Comparison of ENCODE assay signal across 8 cellular contexts in genomic region chr5:180470966-180471582, GRCh38. TPM values are rescaled to one million over a fixed set of nuclear protein-coding genes. Genes with fewer than 3 reads are reported as not detected.
DNase-seq lines count a peak whose midpoint lies in the region; ATAC-seq and TF ChIP-seq lines count a peak whose summit lies in the region.

No MANE protein-coding gene starts in this region.

- H3K27me3 Mint-ChIP-seq in T-cell: peaks cover 10 to 16% of the 10 kb centered on the region in 2 donors

- peak; percentile 75 to 79 (median 78) for ATAC-seq in T-cell (replicated peaks in 1 of 4)
- peak; percentile 41 to 51 for ATAC-seq in gastrocnemius medialis

- H3K79me2 ChIP-seq in hepatocyte: no peaks in the 10 kb centered on the region

- H3K36me3 ChIP-seq in hepatocyte (replicated peaks; ENCODE audit: insufficient read depth, low read depth): no peaks in the 10 kb centered on the region
- H3K36me3 ChIP-seq in gastrocnemius medialis: no peaks in the 10 kb centered on the region

- no peak overlapping the region for H3K27ac ChIP-seq in hepatocyte
- no peak overlapping the region for H3K27ac ChIP-seq in gastrocnemius medialis

- DNase-seq in NCI-H526 (lab: John Stamatoyannopoulos, UW) (peak; percentile 7 to 57), NCI-H526 treated with DMSO at 0.1 percent for 48 hours (lab: John Stamatoyannopoulos, UW) (no peak), T-cell (peak in 32 of 34 experiments; percentile 22 to 60 (median 46)), astrocyte of the cerebellum (ENCODE audit: low read depth) (peak; percentile 45), hepatocyte (ENCODE audit: low spot score) (peak; percentile 77), gastrocnemius medialis (peak; percentile 20 to 22), NCI-H2107 (lab: John Stamatoyannopoulos, UW) (no peak)
- DNase-seq in Jurkat, Clone E6-1 (ENCODE audit: low read depth, low spot score): peak; percentile 52

- no peaks in the 10 kb centered on the region for H3K36me3 Mint-ChIP-seq in T-cell

- peaks cover 5% of the 10 kb centered on the region for H3K27me3 ChIP-seq in hepatocyte
- no peaks in the 10 kb centered on the region for H3K27me3 ChIP-seq in gastrocnemius medialis

- H2AFZ ChIP-seq in hepatocyte: no peak overlapping the region

- H3K9me3 ChIP-seq in hepatocyte (ENCODE audit: low read depth) (no peaks in the 10 kb centered on the region), gastrocnemius medialis (no peaks in the 10 kb centered on the region)

- no peaks in the 10 kb centered on the region for H3K9me3 Mint-ChIP-seq in T-cell

- no peaks in the 10 kb centered on the region for H4K20me1 ChIP-seq in hepatocyte (ENCODE audit: insufficient read depth, poor library complexity, severe bottlenecking)

- no peak for TF ChIP-seq POLR2A in gastrocnemius medialis (IDR thresholded peaks at IDR 0.05)

- H3K4me1 Mint-ChIP-seq in T-cell: peaks cover 0 to 5% (median 0%) of the 10 kb centered on the region in 3 donors

- POLR2A ChIA-PET in T-cell (lab: Charles Lee): no interaction called here

- H3K4me3 Mint-ChIP-seq in T-cell: no peak overlapping the region

- H3K27ac Mint-ChIP-seq in T-cell: no peak overlapping the region

- H3K4me2 ChIP-seq in hepatocyte: no peak overlapping the region

- intact Hi-C loops in gastrocnemius medialis (cut with DNase I; ENCODE audit: low total_unique reads): loop anchor here (1.0 to 5.0 kb wide), 2 partner anchors 178 to 344 kb away; no protein-coding TSS in a partner anchor

- no peaks in the 10 kb centered on the region for H3K4me1 ChIP-seq in hepatocyte (ENCODE audit: insufficient read depth)
- no peaks in the 10 kb centered on the region for H3K4me1 ChIP-seq in gastrocnemius medialis

- CTCF ChIA-PET in T-cell (lab: Charles Lee): interaction anchor here (0.6 to 0.9 kb wide), 3 partner anchors 177 to 666 kb away, joined by 3 to 4 read pairs (median 3); no protein-coding TSS in a partner anchor

- in situ Hi-C loops in astrocyte of the cerebellum (cut with HindIII; ENCODE audit: low sequenced_read_pairs): no loop called here
- in situ Hi-C loops in gastrocnemius medialis (cut with MboI; ENCODE audit: low sequenced_read_pairs in 4 of 4): loop anchor here in 1 of 4 donors (10.0 kb wide), 1 partner anchor 176 kb away; the partner anchor contains the start of gene MAPK9

- WGBS in hepatocyte (ENCODE audit: low lambda C conversion rate, missing lambda C conversion rate): 31% methylated on average over 16 of the region's 16 CpGs

- no peaks in the 10 kb centered on the region for H3K9me2 ChIP-seq in hepatocyte (replicated peaks; ENCODE audit: insufficient read depth)

- TF ChIP-seq CTCF in astrocyte of the cerebellum (IDR thresholded peaks at IDR 0.05; ENCODE audit: low read depth, low read length, missing control alignments) (peak; percentile 93), hepatocyte (IDR thresholded peaks at IDR 0.05; ENCODE audit: poor library complexity) (peak; percentile 91), gastrocnemius medialis (IDR thresholded peaks at IDR 0.05 in 4 of 5, conservative IDR thresholded peaks at IDR 0.05 in 1 of 5) (peak; percentile 64 to 90 (median 81))

- H3K4me3 ChIP-seq in Jurkat, Clone E6-1 (ENCODE audit: low read length): no peak overlapping the region
- H3K4me3 ChIP-seq in astrocyte of the cerebellum (ENCODE audit: low read depth, low read length) (no peak overlapping the region), hepatocyte (no peak overlapping the region), gastrocnemius medialis (no peak overlapping the region)

RNA-seq across cellular contexts. Expression of gene CNOT6, which starts 23.1 kb away (rescaled TPM):
- polyA plus RNA-seq in Jurkat, Clone E6-1 (2012; ENCODE audit: insufficient read depth, insufficient read length): 24.6 TPM
- 10 to 100 TPM; 25.1 to 29.9 (median 25.6) TPM for total RNA-seq in T-cell
- 20.3 and 24.1 TPM in 2 replicates for total RNA-seq in hepatocyte
- 9.9 and 12.0 TPM in 2 replicates for polyA plus RNA-seq in hepatocyte
- 10 to 100 TPM in 1 of 4 donors, 1 to 10 TPM in 3; 4.1 to 12.0 (median 6.4) TPM for total RNA-seq in gastrocnemius medialis

Comparison
In these comparisons a context has a peak if more than half of its experiments do, and no peak if none do; other contexts are left out.
1. DNase-seq: peak in NCI-H526 (2 of 2), Jurkat, Clone E6-1 (single experiment), T-cell (32 of 34), astrocyte of the cerebellum (single experiment), hepatocyte (single experiment) and gastrocnemius medialis (2 of 2); none in NCI-H526 treated with DMSO at 0.1 percent for 48 hours (single experiment) and NCI-H2107 (single experiment).
2. Peak in every context shown above with its lines, with median percentiles within 50 percentile points of each other: CTCF ChIP-seq.